Comparison of ENCODE assay signal across 8 cellular contexts in genomic region chr22:43263645-43264514, GRCh38.
A peak's percentile ranks its signal among the peaks of the same experiment; 100 is the strongest.
DNase-seq lines count a peak whose midpoint lies in the region; ATAC-seq and TF ChIP-seq lines count a peak whose summit lies in the region.

No MANE protein-coding gene starts in this region.

- H3K27ac Mint-ChIP-seq in activated T-helper 1 cell treated with anti-CD3 and anti-CD28 coated beads, Interleukin-12 subunit alpha, Interleukin-12 subunit beta, Interleukin-2, Interleukin-4 antibody, amounts not matched to agents 30 ng/mL and 10 ng/mL and 1 ng/mL, durations not matched to agents 14 hours and 24 hours and 36 hours, result peak overlapping the region; percentile 80

- H3K4me1 ChIP-seq in Peyer's patch (peaks cover 0 to 18% (median 6%) of the 10 kb centered on the region in 4 donors), spleen (peaks cover 24 to 59% (median 40%) of the 10 kb centered on the region in 6 donors)

- TF ChIP-seq POLR2A in Peyer's patch (IDR thresholded peaks at IDR 0.05) (no peak), spleen (IDR thresholded peaks at IDR 0.05) (no peak)

- no peaks in the 10 kb centered on the region for H3K36me3 ChIP-seq in Peyer's patch
- no peaks in the 10 kb centered on the region for H3K36me3 ChIP-seq in spleen

- H3K27me3 Mint-ChIP-seq in activated T-helper 1 cell treated with anti-CD3 and anti-CD28 coated beads, Interleukin-12 subunit alpha, Interleukin-12 subunit beta, Interleukin-2, Interleukin-4 antibody, amounts not matched to agents 30 ng/mL and 10 ng/mL and 1 ng/mL, durations not matched to agents 14 hours and 24 hours and 36 hours (ENCODE audit: insufficient read depth), result no peaks in the 10 kb centered on the region

- DNase-seq in Peyer's patch (peak; percentile 56 to 88 (median 64)), glomerular endothelial cell (ENCODE audit: extremely low read depth, low read depth, low spot score) (peak; percentile 95), spleen (peak; percentile 88), posterior cingulate gyrus (no peak), AG08396 (ENCODE audit: low spot score) (no peak)
- DNase-seq in activated T-helper 1 cell treated with anti-CD3 and anti-CD28 coated beads, Interleukin-12 subunit alpha, Interleukin-12 subunit beta, Interleukin-2, Interleukin-4 antibody, amounts not matched to agents 30 ng/mL and 10 ng/mL and 1 ng/mL, durations not matched to agents 14 hours and 24 hours and 36 hours (ENCODE audit: low spot score), result peak; percentile 82

- no peaks in the 10 kb centered on the region for H3K9me3 Mint-ChIP-seq in activated T-helper 1 cell treated with anti-CD3 and anti-CD28 coated beads, Interleukin-12 subunit alpha, Interleukin-12 subunit beta, Interleukin-2, Interleukin-4 antibody, amounts not matched to agents 30 ng/mL and 10 ng/mL and 1 ng/mL, durations not matched to agents 14 hours and 24 hours and 36 hours

- no peaks in the 10 kb centered on the region for H3K9me3 ChIP-seq in Peyer's patch
- H3K9me3 ChIP-seq in spleen, result no peaks in the 10 kb centered on the region

- peak; percentile 68 for ATAC-seq in GM18909 (IDR thresholded peaks at IDR 0.05; ENCODE audit: poor library complexity, unreplicated experiment)
- ATAC-seq in HG03108 (IDR thresholded peaks at IDR 0.05; ENCODE audit: unreplicated experiment), result peak; percentile 59

- intact Hi-C loops in activated T-helper 1 cell treated with anti-CD3 and anti-CD28 coated beads, Interleukin-12 subunit alpha, Interleukin-12 subunit beta, Interleukin-2, Interleukin-4 antibody, amounts not matched to agents 30 ng/mL and 10 ng/mL and 1 ng/mL, durations not matched to agents 14 hours and 24 hours and 36 hours (cut with micrococcal nuclease), result no loop called here
- intact Hi-C loops in spleen (cut with DNase I; ENCODE audit: low total_unique reads) (no loop called here), posterior cingulate gyrus (cut with DNase I) (no loop called here)

- H3K4me1 Mint-ChIP-seq in activated T-helper 1 cell treated with anti-CD3 and anti-CD28 coated beads, Interleukin-12 subunit alpha, Interleukin-12 subunit beta, Interleukin-2, Interleukin-4 antibody, amounts not matched to agents 30 ng/mL and 10 ng/mL and 1 ng/mL, durations not matched to agents 14 hours and 24 hours and 36 hours (ENCODE audit: low read depth), result peaks cover 36% of the 10 kb centered on the region

- H3K27ac ChIP-seq in Peyer's patch (peak overlapping the region; percentile 14 to 77 (median 58)), spleen (peak overlapping the region; percentile 17 to 81 (median 64))

- peak overlapping the region; percentile 58 for H3K4me3 Mint-ChIP-seq in activated T-helper 1 cell treated with anti-CD3 and anti-CD28 coated beads, Interleukin-12 subunit alpha, Interleukin-12 subunit beta, Interleukin-2, Interleukin-4 antibody, amounts not matched to agents 30 ng/mL and 10 ng/mL and 1 ng/mL, durations not matched to agents 14 hours and 24 hours and 36 hours

- peak overlapping the region in 2 of 4 donors; percentile 1 to 13 for H3K4me3 ChIP-seq in Peyer's patch
- peak overlapping the region in 7 of 8 donors; percentile 1 to 60 (median 10) for H3K4me3 ChIP-seq in spleen

- H3K36me3 Mint-ChIP-seq in activated T-helper 1 cell treated with anti-CD3 and anti-CD28 coated beads, Interleukin-12 subunit alpha, Interleukin-12 subunit beta, Interleukin-2, Interleukin-4 antibody, amounts not matched to agents 30 ng/mL and 10 ng/mL and 1 ng/mL, durations not matched to agents 14 hours and 24 hours and 36 hours (ENCODE audit: low read depth), result no peaks in the 10 kb centered on the region

- H3K27me3 ChIP-seq in Peyer's patch (no peaks in the 10 kb centered on the region), spleen (replicated peaks in 1 of 7) (peaks cover 0 to 22% (median 0%) of the 10 kb centered on the region in 7 donors)

- no peak for TF ChIP-seq CTCF in Peyer's patch (IDR thresholded peaks at IDR 0.05)
- TF ChIP-seq CTCF in spleen (IDR thresholded peaks at IDR 0.05 in 8 of 11, conservative IDR thresholded peaks at IDR 0.05 in 3 of 11), result no peak

- WGBS in spleen, 5 donors, result 2 to 4% (median 3%) methylated on average over 22 to 27 of the region's 27 CpGs

Comparison
In these comparisons a context has a peak if more than half of its experiments do, and no peak if none do; other contexts are left out.
1. DNase-seq: peak in Peyer's patch (3 of 3), activated T-helper 1 cell treated with anti-CD3 and anti-CD28 coated beads, Interleukin-12 subunit alpha, Interleukin-12 subunit beta, Interleukin-2, Interleukin-4 antibody, amounts not matched to agents 30 ng/mL and 10 ng/mL and 1 ng/mL, durations not matched to agents 14 hours and 24 hours and 36 hours (single experiment), glomerular endothelial cell (single experiment) and spleen (single experiment); none in posterior cingulate gyrus (0 of 10) and AG08396 (single experiment).